In genomic region chr11:124174001-124174400, GRCh38 we compare ENCODE assay signal across 9 cellular contexts. TPM values are rescaled to one million over a fixed set of nuclear protein-coding genes. Genes with fewer than 3 reads are reported as not detected.
A peak's percentile ranks its signal among the peaks of the same experiment; 100 is the strongest.
DNase-seq lines count a peak whose midpoint lies in the region; ATAC-seq and TF ChIP-seq lines count a peak whose summit lies in the region.
"Had no signal": no experiment of that assay in that cellular context is flagged by ENCODE, and none has a peak within 500 bp of the region (broad histone marks: within the 10 kb centered on the region; RNA-seq: fewer than 3 reads in every experiment).

No MANE protein-coding gene starts in this region.

- H3K9me3 ChIP-seq in heart left ventricle = no peaks in the 10 kb centered on the region
- H3K9me3 ChIP-seq: neutrophil had no signal

- 26 to 31% (median 29%) methylated on average over 3 of the region's 3 CpGs for WGBS in heart left ventricle, 4 donors

- H3K27ac ChIP-seq in heart left ventricle = no peak overlapping the region
- H3K27ac ChIP-seq: neutrophil had no signal

- no peaks in the 10 kb centered on the region for H3K36me3 ChIP-seq in heart left ventricle
- H3K36me3 ChIP-seq: neutrophil had no signal

- intact Hi-C loops in heart left ventricle (cut with DNase I) = no loop called here

- TF ChIP-seq POLR2A in heart left ventricle (IDR thresholded peaks at IDR 0.05) = no peak

- no peak for TF ChIP-seq CTCF in heart left ventricle (IDR thresholded peaks at IDR 0.05)

- no peak for ATAC-seq in heart left ventricle
- no peak for ATAC-seq in HG03460 (IDR thresholded peaks at IDR 0.05; ENCODE audit: unreplicated experiment)

- no peaks in the 10 kb centered on the region for H3K27me3 ChIP-seq in heart left ventricle
- H3K27me3 ChIP-seq: neutrophil had no signal

- no peaks in the 10 kb centered on the region for H3K4me1 ChIP-seq in heart left ventricle

- H3K4me3 ChIP-seq in heart left ventricle = no peak overlapping the region

- DNase-seq in HCEC 1CT (peak; percentile 58), NCI-H510A (lab: John Stamatoyannopoulos, UW) (peak; percentile 67), fibroblast of gingiva (ENCODE audit: low read depth) (peak; percentile 77), renal cortical epithelial cell (ENCODE audit: low read depth) (peak; percentile 93), heart left ventricle (no peak)
- DNase-seq in NK-92 treated with Interleukin-12 subunit alpha and Interleukin-12 subunit beta, amount 100 ng/mL, for 24 hours (lab: John Stamatoyannopoulos, UW) = no peak
- DNase-seq in stimulated activated CD4-positive, alpha-beta T cell treated with anti-CD3 and anti-CD28 coated beads, Interleukin-4, amount 100 ng/mL, for 1 hour = no peak

RNA-seq across cellular contexts. Expression of gene OR10D3, which starts 9.1 kb away (rescaled TPM):
- total RNA-seq in renal cortical epithelial cell = not detected in 2 replicates
- total RNA-seq in heart left ventricle = not detected
- not detected for polyA plus RNA-seq in heart left ventricle

RNA-seq across cellular contexts. Expression of gene VWA5A, which starts 58.8 kb away (rescaled TPM):
- total RNA-seq in renal cortical epithelial cell = 32.1 and 45.7 TPM in 2 replicates
- 10 to 100 TPM in 1 of 9 donors, 1 to 10 TPM in 8; 2.3 to 13.7 (median 4.2) TPM for total RNA-seq in heart left ventricle
- polyA plus RNA-seq in heart left ventricle = 1 to 10 TPM; 1.2 to 1.8 TPM

Comparison
In these comparisons a context has a peak if more than half of its experiments do, and no peak if none do; other contexts are left out.
1. DNase-seq: peak in HCEC 1CT (single experiment), NCI-H510A (single experiment), fibroblast of gingiva (single experiment) and renal cortical epithelial cell (single experiment); none in NK-92 treated with Interleukin-12 subunit alpha and Interleukin-12 subunit beta, amount 100 ng/mL, for 24 hours (single experiment), heart left ventricle (0 of 5) and stimulated activated CD4-positive, alpha-beta T cell treated with anti-CD3 and anti-CD28 coated beads, Interleukin-4, amount 100 ng/mL, for 1 hour (single experiment).